ENCODE assay signal across 22 cellular contexts in the genomic region with DNA sequence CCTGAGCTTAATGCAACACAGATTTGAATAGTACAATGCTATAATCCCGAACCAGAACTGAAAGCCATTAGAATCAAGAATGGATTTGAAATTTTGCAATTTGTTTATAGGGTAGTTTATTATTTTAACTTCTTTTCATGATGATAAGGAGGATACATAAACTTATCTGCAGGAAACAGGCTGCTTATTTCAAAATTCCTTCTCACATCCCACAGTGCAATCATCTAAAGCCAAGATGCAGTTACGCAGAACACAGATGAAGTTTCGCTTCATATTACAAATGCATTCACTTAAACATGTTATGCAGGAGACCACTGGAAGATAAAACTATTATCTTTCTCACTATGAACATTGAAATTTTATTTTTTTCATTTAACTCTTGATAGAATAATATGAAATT.
"Had no signal": no experiment of that assay in that cellular context is flagged by ENCODE, and none has a peak within 500 bp of the region (broad histone marks: within the 10 kb centered on the region; RNA-seq: fewer than 3 reads in every experiment).

No MANE protein-coding gene starts in this region.

- H3K4me3 Mint-ChIP-seq: endodermal cell; naive B cell; nephron; stimulated activated naive B cell treated with anti-CD40 and anti-IgM and Interleukin-4, amounts not matched to agents 10 μg/mL and 1 μg/mL and 100 μg/mL, for 72 hours; stimulated activated naive CD8-positive, alpha-beta T cell treated with anti-CD3 and anti-CD28 coated beads, Interleukin-15, amount 100 ng/mL, for 72 hours had no signal

- H3K27ac Mint-ChIP-seq: endodermal cell; naive B cell; nephron; stimulated activated naive B cell treated with anti-CD40 and anti-IgM and Interleukin-4, amounts not matched to agents 10 μg/mL and 1 μg/mL and 100 μg/mL, for 72 hours; stimulated activated naive CD8-positive, alpha-beta T cell treated with anti-CD3 and anti-CD28 coated beads, Interleukin-15, amount 100 ng/mL, for 72 hours had no signal

- H3K4me1 Mint-ChIP-seq: naive B cell; stimulated activated naive B cell treated with anti-CD40 and anti-IgM and Interleukin-4, amounts not matched to agents 10 μg/mL and 1 μg/mL and 100 μg/mL, for 72 hours; stimulated activated naive CD8-positive, alpha-beta T cell treated with anti-CD3 and anti-CD28 coated beads, Interleukin-15, amount 100 ng/mL, for 72 hours had no signal

- DNase-seq: colonic mucosa; effector CD4-positive, alpha-beta T cell; endodermal cell; foreskin keratinocyte; kidney; left cardiac atrium; left ventricle myocardium inferior; lower lobe of right lung; mesenchymal stem cell; naive B cell; occipital lobe; retina; right lobe of liver; spleen; stimulated activated CD4-positive, alpha-beta T cell treated with anti-CD3 and anti-CD28 coated beads, Interleukin-15, amount 100 ng/mL, for 24 hours; stimulated activated CD4-positive, alpha-beta T cell treated with anti-CD3 and anti-CD28 coated beads, Interleukin-1b, Interleukin-23, amount 100 ng/mL, for 48 hours; stimulated activated CD4-positive, alpha-beta T cell treated with anti-CD3 and anti-CD28 coated beads, Interleukin-4, amount 100 ng/mL, for 4 hours; stimulated activated naive B cell treated with anti-CD40 and anti-IgM and Interleukin-4, amounts not matched to agents 10 μg/mL and 1 μg/mL and 100 μg/mL, for 72 hours; stimulated activated naive CD8-positive, alpha-beta T cell treated with anti-CD3 and anti-CD28 coated beads, Interleukin-15, amount 100 ng/mL, for 72 hours; testis; upper lobe of right lung had no signal

- H3K36me3 Mint-ChIP-seq: naive B cell; stimulated activated naive B cell treated with anti-CD40 and anti-IgM and Interleukin-4, amounts not matched to agents 10 μg/mL and 1 μg/mL and 100 μg/mL, for 72 hours had no signal

- H3K27me3 Mint-ChIP-seq: naive B cell; stimulated activated naive B cell treated with anti-CD40 and anti-IgM and Interleukin-4, amounts not matched to agents 10 μg/mL and 1 μg/mL and 100 μg/mL, for 72 hours; stimulated activated naive CD8-positive, alpha-beta T cell treated with anti-CD3 and anti-CD28 coated beads, Interleukin-15, amount 100 ng/mL, for 72 hours had no signal
